Comparison of ENCODE assay signal across 1 cellular context in the genomic region with DNA sequence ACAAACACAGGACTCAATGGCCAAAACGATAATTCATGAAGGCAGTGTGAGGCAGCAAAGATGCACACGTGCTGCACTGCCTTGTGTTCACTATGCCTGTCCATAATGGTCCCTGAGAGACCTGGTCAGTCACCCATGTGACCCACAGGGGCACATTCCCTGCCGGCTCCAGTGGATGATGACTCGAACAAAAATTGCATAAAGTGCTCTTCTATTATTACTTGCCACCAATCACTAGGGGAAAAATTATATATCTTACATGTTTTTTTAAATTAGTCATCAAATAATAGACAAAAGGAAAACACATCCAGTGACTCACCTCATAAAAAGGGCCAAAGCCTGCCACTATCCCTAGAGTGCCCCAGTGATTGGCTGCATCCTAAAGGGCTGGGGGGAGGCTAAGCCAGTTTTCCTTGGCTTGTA.
TF ChIP-seq lines count a peak whose summit lies in the region.

No MANE protein-coding gene starts in this region.

TF ChIP-seq in HepG2, 621 proteins besides CTCF, POLR2A, EP300 and RAD21 (continued from another document):
- TF ChIP-seq, protein P1, sequence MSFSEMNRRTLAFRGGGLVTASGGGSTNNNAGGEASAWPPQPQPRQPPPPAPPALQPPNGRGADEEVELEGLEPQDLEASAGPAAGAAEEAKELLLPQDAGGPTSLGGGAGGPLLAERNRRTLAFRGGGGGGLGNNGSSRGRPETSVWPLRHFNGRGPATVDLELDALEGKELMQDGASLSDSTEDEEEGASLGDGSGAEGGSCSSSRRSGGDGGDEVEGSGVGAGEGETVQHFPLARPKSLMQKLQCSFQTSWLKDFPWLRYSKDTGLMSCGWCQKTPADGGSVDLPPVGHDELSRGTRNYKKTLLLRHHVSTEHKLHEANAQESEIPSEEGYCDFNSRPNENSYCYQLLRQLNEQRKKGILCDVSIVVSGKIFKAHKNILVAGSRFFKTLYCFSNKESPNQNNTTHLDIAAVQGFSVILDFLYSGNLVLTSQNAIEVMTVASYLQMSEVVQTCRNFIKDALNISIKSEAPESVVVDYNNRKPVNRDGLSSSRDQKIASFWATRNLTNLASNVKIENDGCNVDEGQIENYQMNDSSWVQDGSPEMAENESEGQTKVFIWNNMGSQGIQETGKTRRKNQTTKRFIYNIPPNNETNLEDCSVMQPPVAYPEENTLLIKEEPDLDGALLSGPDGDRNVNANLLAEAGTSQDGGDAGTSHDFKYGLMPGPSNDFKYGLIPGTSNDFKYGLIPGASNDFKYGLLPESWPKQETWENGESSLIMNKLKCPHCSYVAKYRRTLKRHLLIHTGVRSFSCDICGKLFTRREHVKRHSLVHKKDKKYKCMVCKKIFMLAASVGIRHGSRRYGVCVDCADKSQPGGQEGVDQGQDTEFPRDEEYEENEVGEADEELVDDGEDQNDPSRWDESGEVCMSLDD (CRISPR knock-in tag; IDR thresholded peaks at IDR 0.05; ENCODE audit: borderline replicate concordance) = no peak
- TF ChIP-seq ZKSCAN1 (IDR thresholded peaks at IDR 0.05; ENCODE audit: low read length) = no peak
- TF ChIP-seq, protein P2, sequence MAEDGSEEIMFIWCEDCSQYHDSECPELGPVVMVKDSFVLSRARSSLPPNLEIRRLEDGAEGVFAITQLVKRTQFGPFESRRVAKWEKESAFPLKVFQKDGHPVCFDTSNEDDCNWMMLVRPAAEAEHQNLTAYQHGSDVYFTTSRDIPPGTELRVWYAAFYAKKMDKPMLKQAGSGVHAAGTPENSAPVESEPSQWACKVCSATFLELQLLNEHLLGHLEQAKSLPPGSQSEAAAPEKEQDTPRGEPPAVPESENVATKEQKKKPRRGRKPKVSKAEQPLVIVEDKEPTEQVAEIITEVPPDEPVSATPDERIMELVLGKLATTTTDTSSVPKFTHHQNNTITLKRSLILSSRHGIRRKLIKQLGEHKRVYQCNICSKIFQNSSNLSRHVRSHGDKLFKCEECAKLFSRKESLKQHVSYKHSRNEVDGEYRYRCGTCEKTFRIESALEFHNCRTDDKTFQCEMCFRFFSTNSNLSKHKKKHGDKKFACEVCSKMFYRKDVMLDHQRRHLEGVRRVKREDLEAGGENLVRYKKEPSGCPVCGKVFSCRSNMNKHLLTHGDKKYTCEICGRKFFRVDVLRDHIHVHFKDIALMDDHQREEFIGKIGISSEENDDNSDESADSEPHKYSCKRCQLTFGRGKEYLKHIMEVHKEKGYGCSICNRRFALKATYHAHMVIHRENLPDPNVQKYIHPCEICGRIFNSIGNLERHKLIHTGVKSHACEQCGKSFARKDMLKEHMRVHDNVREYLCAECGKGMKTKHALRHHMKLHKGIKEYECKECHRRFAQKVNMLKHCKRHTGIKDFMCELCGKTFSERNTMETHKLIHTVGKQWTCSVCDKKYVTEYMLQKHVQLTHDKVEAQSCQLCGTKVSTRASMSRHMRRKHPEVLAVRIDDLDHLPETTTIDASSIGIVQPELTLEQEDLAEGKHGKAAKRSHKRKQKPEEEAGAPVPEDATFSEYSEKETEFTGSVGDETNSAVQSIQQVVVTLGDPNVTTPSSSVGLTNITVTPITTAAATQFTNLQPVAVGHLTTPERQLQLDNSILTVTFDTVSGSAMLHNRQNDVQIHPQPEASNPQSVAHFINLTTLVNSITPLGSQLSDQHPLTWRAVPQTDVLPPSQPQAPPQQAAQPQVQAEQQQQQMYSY (CRISPR knock-in tag; IDR thresholded peaks at IDR 0.05) = no peak
- TF ChIP-seq KLF9 (CRISPR knock-in tag; IDR thresholded peaks at IDR 0.05; ENCODE audit: low read depth) = no peak
- TF ChIP-seq CREB1 (IDR thresholded peaks at IDR 0.05) = no peak
- TF ChIP-seq CREB1 (CRISPR knock-in tag; IDR thresholded peaks at IDR 0.05) = no peak
- no peak for TF ChIP-seq RFX1 (IDR thresholded peaks at IDR 0.05)
- no peak for TF ChIP-seq GZF1 (CRISPR knock-in tag; IDR thresholded peaks at IDR 0.05)
- no peak for TF ChIP-seq PHF20 (CRISPR knock-in tag; IDR thresholded peaks at IDR 0.05)
- no peak for TF ChIP-seq KLF12 (CRISPR knock-in tag; IDR thresholded peaks at IDR 0.05; ENCODE audit: borderline replicate concordance)
